Comparison of ENCODE assay signal across 15 cellular contexts in the genomic region with DNA sequence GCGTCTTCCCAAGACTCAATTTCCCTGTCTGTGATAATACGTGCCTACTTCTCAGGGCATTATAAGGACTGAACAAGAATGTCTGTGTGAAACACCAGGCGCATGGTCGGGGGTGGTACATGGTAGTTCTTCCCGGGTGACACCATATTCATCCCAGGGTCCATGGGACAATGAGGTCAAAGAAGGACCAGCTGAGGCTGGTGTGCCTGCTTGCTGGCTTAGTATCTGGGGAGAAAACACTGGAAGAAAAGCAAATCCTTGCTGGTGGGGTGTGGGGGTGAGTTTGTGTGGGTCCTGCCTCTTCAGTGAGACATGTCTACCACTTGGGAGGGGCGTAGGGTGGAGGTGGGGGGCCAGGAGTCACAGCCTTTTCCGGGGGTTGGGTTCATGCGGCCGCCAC.
DNase-seq lines count a peak whose midpoint lies in the region; ATAC-seq and TF ChIP-seq lines count a peak whose summit lies in the region.
"Had no signal": no experiment of that assay in that cellular context is flagged by ENCODE, and none has a peak within 500 bp of the region (broad histone marks: within the 10 kb centered on the region; RNA-seq: fewer than 3 reads in every experiment).

No MANE protein-coding gene starts in this region.

- H3K4me3 ChIP-seq in SK-N-SH (ENCODE audit: low read depth in 2 of 2, low read length in 1 of 2) (no peak overlapping the region), esophagus muscularis mucosa (no peak overlapping the region), neutrophil (ENCODE audit: low read depth in 1 of 2, low read length in 1 of 2) (no peak overlapping the region), upper lobe of left lung (no peak overlapping the region)

- H3K9me3 ChIP-seq in SK-N-SH (no peaks in the 10 kb centered on the region), esophagus muscularis mucosa (no peaks in the 10 kb centered on the region), neutrophil (no peaks in the 10 kb centered on the region), upper lobe of left lung (no peaks in the 10 kb centered on the region)

- ATAC-seq in SK-N-SH treated with all-trans-retinoic acid at 6 μM for 48 hours: no peak
- no peak for ATAC-seq in upper lobe of left lung (ENCODE audit: low FRiP score in 2 of 2)
- ATAC-seq: activated T-cell treated with anti-CD3 and anti-CD28 coated beads, Interleukin-2, amount 50 U/mL, for 72 hours; stimulated activated effector memory CD8-positive, alpha-beta T cell treated with anti-CD3 and anti-CD28 coated beads, Interleukin-12 subunit alpha, Interleukin-12 subunit beta, amount 100 ng/mL, for 72 hours had no signal

- TF ChIP-seq RAD21 in SK-N-SH (IDR thresholded peaks at IDR 0.05; ENCODE audit: low read length): no peak

- no peak overlapping the region for H2AFZ ChIP-seq in SK-N-SH (ENCODE audit: low read depth)

- H3F3A ChIP-seq in SK-N-SH (replicated peaks; ENCODE audit: insufficient read depth): peaks cover 44% of the 10 kb centered on the region

- peak overlapping the region; percentile 24 for H3K9ac ChIP-seq in SK-N-SH

- POLR2A ChIA-PET in SK-N-SH (lab: Yijun Ruan, JAX): no interaction called here
- POLR2A ChIA-PET in HEK293T (lab: Yijun Ruan, JAX): no interaction called here

- WGBS in SK-N-SH (ENCODE audit: low lambda C conversion rate): 96% methylated on average over 9 of the region's 9 CpGs
- WGBS in esophagus muscularis mucosa: 96% methylated on average over 9 of the region's 9 CpGs
- WGBS in upper lobe of left lung, 2 donors: 90 to 95% methylated on average over 9 of the region's 9 CpGs

- no peaks in the 10 kb centered on the region for H3K9me2 ChIP-seq in SK-N-SH

- no peaks in the 10 kb centered on the region for H4K20me1 ChIP-seq in SK-N-SH (ENCODE audit: insufficient read depth)

- DNase-seq in SK-N-SH: no peak
- DNase-seq in esophagus muscularis mucosa (ENCODE audit: extremely low spot score): no peak
- DNase-seq in upper lobe of left lung: no peak
- DNase-seq in activated naive CD4-positive, alpha-beta T cell treated with Interleukin-2 at 50 U/mL for 16 hours: no peak
- no peak for DNase-seq in NCI-H2029 (lab: John Stamatoyannopoulos, UW)
- no peak for DNase-seq in HEK293T (ENCODE audit: extremely low spot score)
- DNase-seq: activated CD4-positive, alpha-beta memory T cell treated with anti-CD3 and anti-CD28 coated beads for 36 hours; activated T-cell treated with anti-CD3 and anti-CD28 coated beads, Interleukin-2, amount 50 U/mL, for 72 hours; CD4-positive, alpha-beta memory T cell; dermis blood vessel endothelial cell; NCI-H1436 had no signal

- no peaks in the 10 kb centered on the region for H3K36me3 ChIP-seq in SK-N-SH (replicated peaks in 1 of 2; ENCODE audit: control insufficient read depth in 1 of 2, insufficient read depth in 2 of 2, low read length in 1 of 2)
- H3K36me3 ChIP-seq in esophagus muscularis mucosa: peaks cover 0 to 5% (median 0%) of the 10 kb centered on the region in 4 donors
- H3K36me3 ChIP-seq in neutrophil: no peaks in the 10 kb centered on the region
- no peaks in the 10 kb centered on the region for H3K36me3 ChIP-seq in upper lobe of left lung

- peaks cover 27 to 65% of the 10 kb centered on the region in 2 experiments; a peak in 3 of 4 replicates for H3K4me1 ChIP-seq in SK-N-SH (ENCODE audit: control insufficient read depth in 1 of 2, insufficient read depth in 2 of 2, low read depth in 1 of 2, low read length in 1 of 2)
- peaks cover 77 to 100% (median 97%) of the 10 kb centered on the region in 4 donors for H3K4me1 ChIP-seq in esophagus muscularis mucosa
- H3K4me1 ChIP-seq in neutrophil (ENCODE audit: control insufficient read depth in 1 of 2, insufficient read depth in 1 of 2, low read depth in 1 of 2, low read length in 1 of 2): peaks cover 77 to 84% of the 10 kb centered on the region in 2 experiments
- H3K4me1 ChIP-seq in upper lobe of left lung: peaks cover 35 to 60% (median 52%) of the 10 kb centered on the region in 4 donors

- no peaks in the 10 kb centered on the region for H3K27me3 ChIP-seq in SK-N-SH (ENCODE audit: insufficient read depth)
- H3K27me3 ChIP-seq in esophagus muscularis mucosa: no peaks in the 10 kb centered on the region
- no peaks in the 10 kb centered on the region for H3K27me3 ChIP-seq in neutrophil
- H3K27me3 ChIP-seq in upper lobe of left lung: no peaks in the 10 kb centered on the region

- no peak for TF ChIP-seq CTCF in SK-N-SH (IDR thresholded peaks at IDR 0.05)
- TF ChIP-seq CTCF in esophagus muscularis mucosa (IDR thresholded peaks at IDR 0.05): no peak
- TF ChIP-seq CTCF in neutrophil (IDR thresholded peaks at IDR 0.05): no peak
- no peak for TF ChIP-seq CTCF in upper lobe of left lung (IDR thresholded peaks at IDR 0.05)

- TF ChIP-seq POLR2A in esophagus muscularis mucosa (IDR thresholded peaks at IDR 0.05; ENCODE audit: low read depth) (no peak), upper lobe of left lung (IDR thresholded peaks at IDR 0.05) (no peak)

- TF ChIP-seq EP300 in SK-N-SH (IDR thresholded peaks at IDR 0.05; ENCODE audit: borderline replicate concordance in 1 of 2, low read depth in 1 of 2, low read length in 1 of 2) (no peak), esophagus muscularis mucosa (IDR thresholded peaks at IDR 0.05) (no peak), upper lobe of left lung (IDR thresholded peaks at IDR 0.05) (no peak)

- peak overlapping the region; percentile 48 for H3K4me2 ChIP-seq in SK-N-SH

- peaks cover 89% of the 10 kb centered on the region for H3K79me2 ChIP-seq in SK-N-SH (ENCODE audit: insufficient read depth)

- intact Hi-C loops in esophagus muscularis mucosa (cut with DNase I): loop anchor here (2.0 kb wide), 1 partner anchor 31 kb away; no protein-coding TSS in a partner anchor

- peak overlapping the region; percentile 61 to 62; a peak in 3 of 4 replicates for H3K27ac ChIP-seq in SK-N-SH (ENCODE audit: low read depth in 2 of 2, low read length in 1 of 2)
- peak overlapping the region; percentile 79 to 87 (median 83) for H3K27ac ChIP-seq in esophagus muscularis mucosa (replicated peaks in 1 of 4)
- H3K27ac ChIP-seq in neutrophil: peak overlapping the region; percentile 47
- H3K27ac ChIP-seq in upper lobe of left lung: peak overlapping the region in 3 of 4 donors; percentile 20 to 52 (median 42)
- H3K27ac ChIP-seq: 22Rv1 had no signal

- CTCF ChIA-PET in SK-N-SH (lab: Yijun Ruan, JAX) (interaction anchor here (0.8 to 15.6 kb wide), 2 partner anchors 110 to 277 kb away, joined by 3 to 338 read pairs; no protein-coding TSS in a partner anchor), HEK293T (lab: Yijun Ruan, JAX) (interaction anchor here (0.6 kb wide), 1 partner anchor 347 kb away, joined by 3 read pairs; no protein-coding TSS in a partner anchor)

TF ChIP-seq in SK-N-SH, 30 proteins besides CTCF, POLR2A, EP300 and RAD21 (continues in another document):
- TF ChIP-seq, protein P1, sequence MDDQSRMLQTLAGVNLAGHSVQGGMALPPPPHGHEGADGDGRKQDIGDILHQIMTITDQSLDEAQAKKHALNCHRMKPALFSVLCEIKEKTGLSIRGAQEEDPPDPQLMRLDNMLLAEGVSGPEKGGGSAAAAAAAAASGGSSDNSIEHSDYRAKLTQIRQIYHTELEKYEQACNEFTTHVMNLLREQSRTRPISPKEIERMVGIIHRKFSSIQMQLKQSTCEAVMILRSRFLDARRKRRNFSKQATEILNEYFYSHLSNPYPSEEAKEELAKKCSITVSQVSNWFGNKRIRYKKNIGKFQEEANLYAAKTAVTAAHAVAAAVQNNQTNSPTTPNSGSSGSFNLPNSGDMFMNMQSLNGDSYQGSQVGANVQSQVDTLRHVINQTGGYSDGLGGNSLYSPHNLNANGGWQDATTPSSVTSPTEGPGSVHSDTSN (IDR thresholded peaks at IDR 0.05): no peak
- no peak for TF ChIP-seq ELF1 (IDR thresholded peaks at IDR 0.05)
- TF ChIP-seq TAF1 (IDR thresholded peaks at IDR 0.05; ENCODE audit: borderline replicate concordance, low read depth, low read length): no peak
- no peak for TF ChIP-seq POLR2AphosphoS5 (IDR thresholded peaks at IDR 0.05; ENCODE audit: low read depth, low read length)
- TF ChIP-seq MEF2A (IDR thresholded peaks at IDR 0.05; ENCODE audit: borderline replicate concordance, low read depth): no peak
- TF ChIP-seq NFIC (IDR thresholded peaks at IDR 0.05; ENCODE audit: borderline replicate concordance): no peak

TF ChIP-seq in SK-N-SH treated with all-trans-retinoic acid at 6 μM for 48 hours, 23 proteins besides CTCF, POLR2A, EP300 and RAD21 (continues in another document):
- TF ChIP-seq ZNF70 (CRISPR knock-in tag; IDR thresholded peaks at IDR 0.05) (no peak), PPARA (CRISPR knock-in tag; IDR thresholded peaks at IDR 0.05; ENCODE audit: borderline replicate concordance) (no peak), TCF4 (CRISPR knock-in tag; IDR thresholded peaks at IDR 0.05; ENCODE audit: borderline replicate concordance) (no peak), CSDC2 (CRISPR knock-in tag; IDR thresholded peaks at IDR 0.05) (no peak), BACH2 (CRISPR knock-in tag; IDR thresholded peaks at IDR 0.05; ENCODE audit: borderline replicate concordance) (no peak), ZFP30 (CRISPR knock-in tag; IDR thresholded peaks at IDR 0.05) (no peak), GLIS3 (CRISPR knock-in tag; IDR thresholded peaks at IDR 0.05) (no peak), ARNTL (CRISPR knock-in tag; IDR thresholded peaks at IDR 0.05; ENCODE audit: borderline replicate concordance, low read depth) (no peak), ISL1 (CRISPR knock-in tag; IDR thresholded peaks at IDR 0.05) (no peak)

TF ChIP-seq in HEK293T, 16 proteins besides CTCF, POLR2A, EP300 and RAD21:
- TF ChIP-seq, protein P2, sequence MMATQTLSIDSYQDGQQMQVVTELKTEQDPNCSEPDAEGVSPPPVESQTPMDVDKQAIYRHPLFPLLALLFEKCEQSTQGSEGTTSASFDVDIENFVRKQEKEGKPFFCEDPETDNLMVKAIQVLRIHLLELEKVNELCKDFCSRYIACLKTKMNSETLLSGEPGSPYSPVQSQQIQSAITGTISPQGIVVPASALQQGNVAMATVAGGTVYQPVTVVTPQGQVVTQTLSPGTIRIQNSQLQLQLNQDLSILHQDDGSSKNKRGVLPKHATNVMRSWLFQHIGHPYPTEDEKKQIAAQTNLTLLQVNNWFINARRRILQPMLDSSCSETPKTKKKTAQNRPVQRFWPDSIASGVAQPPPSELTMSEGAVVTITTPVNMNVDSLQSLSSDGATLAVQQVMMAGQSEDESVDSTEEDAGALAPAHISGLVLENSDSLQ (IDR thresholded peaks at IDR 0.05): no peak
- TF ChIP-seq ZNF384 (IDR thresholded peaks at IDR 0.05): no peak
- no peak for TF ChIP-seq BHLHE40 (IDR thresholded peaks at IDR 0.05; ENCODE audit: borderline replicate concordance)
